9 cellular contexts compared by ENCODE assay signal in the genomic region with DNA sequence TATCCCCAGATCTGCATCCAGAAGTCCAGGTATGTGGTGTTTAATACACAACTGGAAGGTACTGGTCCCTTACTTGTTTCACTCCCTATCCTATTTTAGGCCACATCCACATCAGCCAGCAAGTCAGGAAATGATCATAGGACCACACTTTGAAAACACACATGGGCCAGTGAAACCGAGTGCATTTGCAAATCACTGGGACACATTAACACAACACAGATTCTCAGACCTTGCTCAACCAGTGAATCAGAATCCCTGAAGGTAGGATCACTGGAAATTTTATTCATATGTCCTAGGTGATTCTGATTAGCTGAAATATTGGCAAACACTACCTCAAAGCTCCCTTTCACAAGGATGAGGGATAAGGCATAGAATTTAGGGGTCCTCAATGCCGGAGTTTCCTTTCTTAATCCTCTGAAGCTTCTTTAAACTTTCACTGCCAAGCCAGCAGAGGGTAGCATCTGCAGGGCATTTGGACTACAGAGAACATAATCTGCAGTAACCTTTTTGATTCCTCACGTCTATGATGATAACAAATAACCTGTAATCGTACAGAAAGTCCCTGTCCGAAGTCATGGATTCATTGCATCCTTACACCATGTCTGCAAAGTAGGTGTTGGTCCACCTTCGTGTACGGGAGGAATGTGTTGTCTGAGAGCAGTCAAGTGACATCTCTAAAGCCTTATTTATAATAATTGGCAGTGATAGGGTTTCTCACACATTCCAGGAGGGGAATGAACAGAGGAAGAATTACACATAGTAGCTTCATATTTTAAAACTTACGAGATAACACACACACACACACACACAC. TPM values are rescaled to one million over a fixed set of nuclear protein-coding genes. Genes with fewer than 3 reads are reported as not detected.
DNase-seq lines count a peak whose midpoint lies in the region; ATAC-seq and TF ChIP-seq lines count a peak whose summit lies in the region.
"Had no signal": no experiment of that assay in that cellular context is flagged by ENCODE, and none has a peak within 500 bp of the region (broad histone marks: within the 10 kb centered on the region; RNA-seq: fewer than 3 reads in every experiment).

No MANE protein-coding gene starts in this region.

- no peaks in the 10 kb centered on the region for H3K36me3 Mint-ChIP-seq in GM23338 (ENCODE audit: low read depth)
- H3K36me3 Mint-ChIP-seq: activated naive CD4-positive, alpha-beta T cell treated with anti-CD3 and anti-CD28 coated beads, Interleukin-2, amount 10 ng/mL, durations not matched to agents 7 days and 5 days had no signal

- H2AFZ ChIP-seq in GM23338 (no peak overlapping the region), trophoblast cell (ENCODE audit: insufficient read depth, low read length, poor library complexity) (no peak overlapping the region)

- H3K4ac ChIP-seq in trophoblast cell (ENCODE audit: low read depth, low read length), result no peak overlapping the region

- WGBS in trophoblast cell (ENCODE audit: extremely low coverage, insufficient coverage, insufficient read length), result no CpG with 5 or more reads among the region's 8 CpGs

- peak overlapping the region; percentile 1 for H4K91ac ChIP-seq in trophoblast cell (ENCODE audit: low read depth, low read length)

- H2BK5ac ChIP-seq in trophoblast cell (ENCODE audit: low read depth, low read length, poor library complexity), result peak overlapping the region; percentile 47

- H3K4me3 ChIP-seq in GM23338 (no peak overlapping the region), foreskin fibroblast (ENCODE audit: low read depth in 1 of 2, low read length in 2 of 2) (no peak overlapping the region), trophoblast cell (ENCODE audit: low read depth, low read length) (no peak overlapping the region)

- H3K9me3 Mint-ChIP-seq in GM23338, result no peaks in the 10 kb centered on the region
- H3K9me3 Mint-ChIP-seq: activated naive CD4-positive, alpha-beta T cell treated with anti-CD3 and anti-CD28 coated beads, Interleukin-2, amount 10 ng/mL, durations not matched to agents 7 days and 5 days had no signal

- H3K4me1 Mint-ChIP-seq in GM23338, result peaks cover 24% of the 10 kb centered on the region
- H3K4me1 Mint-ChIP-seq: activated naive CD4-positive, alpha-beta T cell treated with anti-CD3 and anti-CD28 coated beads, Interleukin-2, amount 10 ng/mL, durations not matched to agents 7 days and 5 days had no signal

- peaks cover 2% of the 10 kb centered on the region for H3K9me3 ChIP-seq in trophoblast cell (ENCODE audit: insufficient read depth, low read depth, low read length)

- H3K79me2 ChIP-seq in GM23338 (replicated peaks; ENCODE audit: insufficient read depth) (no peaks in the 10 kb centered on the region), trophoblast cell (ENCODE audit: control insufficient read depth, insufficient read depth, low read length, poor library complexity) (peaks cover 2% of the 10 kb centered on the region)

- H3K4me2 ChIP-seq in GM23338 (no peak overlapping the region), trophoblast cell (ENCODE audit: low read length) (no peak overlapping the region)

- H3K4me3 Mint-ChIP-seq in GM23338, result no peak overlapping the region
- H3K4me3 Mint-ChIP-seq: activated naive CD4-positive, alpha-beta T cell treated with anti-CD3 and anti-CD28 coated beads, Interleukin-2, amount 10 ng/mL, durations not matched to agents 7 days and 5 days had no signal

- H3K27me3 Mint-ChIP-seq in GM23338 (ENCODE audit: insufficient read depth, low read depth, poor library complexity), result peaks cover 10% of the 10 kb centered on the region

- no peaks in the 10 kb centered on the region for H3K36me3 ChIP-seq in GM23338 (ENCODE audit: insufficient read depth)
- no peaks in the 10 kb centered on the region for H3K36me3 ChIP-seq in trophoblast cell (ENCODE audit: control insufficient read depth in 1 of 2, insufficient read depth in 2 of 2, low read length in 2 of 2)

- no peak overlapping the region for H3K27ac ChIP-seq in GM23338 (ENCODE audit: low read depth)
- H3K27ac ChIP-seq in trophoblast cell (ENCODE audit: low read depth, low read length), result no peak overlapping the region

- H2AK5ac ChIP-seq in trophoblast cell (ENCODE audit: low read length), result peak overlapping the region; percentile 34

- peak overlapping the region; percentile 3 for H2BK120ac ChIP-seq in trophoblast cell (ENCODE audit: insufficient read depth, low read length, poor library complexity)

- no peak overlapping the region for H3K9ac ChIP-seq in trophoblast cell (ENCODE audit: low read length)

- H3K18ac ChIP-seq in trophoblast cell (ENCODE audit: low read length), result no peak overlapping the region

- ATAC-seq in GM23338 (no peak), HG03175 (IDR thresholded peaks at IDR 0.05; ENCODE audit: unreplicated experiment) (no peak)

- H4K8ac ChIP-seq in trophoblast cell (ENCODE audit: low read depth, low read length), result no peak overlapping the region

- H3K4me1 ChIP-seq in GM23338 (ENCODE audit: insufficient read depth), result peaks cover 5% of the 10 kb centered on the region
- H3K4me1 ChIP-seq in trophoblast cell (ENCODE audit: control insufficient read depth in 1 of 2, insufficient read depth in 2 of 2, low read length in 2 of 2), result peaks cover 18 to 33% of the 10 kb centered on the region in 2 experiments

- H3K27me3 ChIP-seq in GM23338 (ENCODE audit: insufficient read depth) (no peaks in the 10 kb centered on the region), trophoblast cell (ENCODE audit: insufficient read depth, low read length) (no peaks in the 10 kb centered on the region)

- H3F3A ChIP-seq in GM23338 (replicated peaks; ENCODE audit: low read depth), result no peaks in the 10 kb centered on the region

- peak overlapping the region; percentile 51 for H2BK12ac ChIP-seq in trophoblast cell (ENCODE audit: low read length)

- peak; percentile 23 for DNase-seq in GM23338 (ENCODE audit: low spot score)
- DNase-seq in RPMI7951 (ENCODE audit: low read depth), result peak; percentile 47
- DNase-seq in foreskin fibroblast, result peak in 1 of 2 donors; percentile 72
- peak; percentile 38 to 80 for DNase-seq in trophoblast cell
- DNase-seq in activated CD4-positive, CD25-positive, alpha-beta regulatory T cell treated with anti-CD3 and anti-CD28 coated beads, Interleukin-2, amount 50 U/mL, for 72 hours, result no peak
- no peak for DNase-seq in activated CD8-positive, alpha-beta memory T cell treated with anti-CD3 and anti-CD28 coated beads, Interleukin-2, amount 50 U/mL, for 4 hours
- DNase-seq: activated naive CD4-positive, alpha-beta T cell treated with anti-CD3 and anti-CD28 coated beads, Interleukin-2, amount 10 ng/mL, durations not matched to agents 7 days and 5 days; stimulated activated CD4-positive, alpha-beta T cell treated with anti-CD3 and anti-CD28 coated beads, Interleukin-15, amount 100 ng/mL, for 24 hours had no signal

- no peaks in the 10 kb centered on the region for H4K20me1 ChIP-seq in GM23338 (replicated peaks; ENCODE audit: insufficient read depth)

- TF ChIP-seq CTCF in GM23338 (conservative IDR thresholded peaks at IDR 0.05; ENCODE audit: low read depth in 2 of 2) (peak; percentile 49 to 59), foreskin fibroblast (IDR thresholded peaks at IDR 0.05; ENCODE audit: low read depth, low read length) (peak; percentile 52)

- H3K9me2 ChIP-seq in GM23338 (ENCODE audit: insufficient read depth), result no peaks in the 10 kb centered on the region

- no peak overlapping the region for H3K27ac Mint-ChIP-seq in GM23338
- H3K27ac Mint-ChIP-seq: activated naive CD4-positive, alpha-beta T cell treated with anti-CD3 and anti-CD28 coated beads, Interleukin-2, amount 10 ng/mL, durations not matched to agents 7 days and 5 days had no signal

- peak overlapping the region; percentile 37 for H3K14ac ChIP-seq in trophoblast cell (ENCODE audit: low read length)

- H4K12ac ChIP-seq in trophoblast cell (ENCODE audit: low read depth, low read length), result no peak overlapping the region

- peaks cover 13% of the 10 kb centered on the region for H3K79me1 ChIP-seq in trophoblast cell (ENCODE audit: low read length)

- no peak overlapping the region for H3K23ac ChIP-seq in trophoblast cell (ENCODE audit: low read length)

TF ChIP-seq in GM23338, 12 proteins besides CTCF, POLR2A, EP300 and RAD21:
- TF ChIP-seq ZNF114 (CRISPR knock-in tag; IDR thresholded peaks at IDR 0.05), result no peak

RNA-seq across cellular contexts. Expression of a gene that starts 11.0 kb away (rescaled TPM):
- 0.23 and 2.2 TPM in 2 replicates for total RNA-seq in GM23338 (2014; rRNA removed; shearing (Covaris generic))
- 0.19 and 0.31 TPM in 2 replicates for polyA plus RNA-seq in GM23338 (2016; fragmentation: Nextera tagmentation; extraction: Ambion mirVana)
- 19.1 and 25.1 TPM in 2 replicates for total RNA-seq in RPMI7951 (2014; rRNA removed; shearing (Covaris generic))
- 1.9 and 2.0 TPM in 2 replicates for polyA plus RNA-seq in trophoblast cell (2013)

Comparison
In these comparisons a context has a peak if more than half of its experiments do, and no peak if none do; other contexts are left out.
1. DNase-seq: peak in GM23338 (single experiment), RPMI7951 (single experiment) and trophoblast cell (2 of 2); none in activated CD4-positive, CD25-positive, alpha-beta regulatory T cell treated with anti-CD3 and anti-CD28 coated beads, Interleukin-2, amount 50 U/mL, for 72 hours (single experiment) and activated CD8-positive, alpha-beta memory T cell treated with anti-CD3 and anti-CD28 coated beads, Interleukin-2, amount 50 U/mL, for 4 hours (single experiment).